In genomic region chr7:99500637-99501009, GRCh38 we compare ENCODE assay signal across 8 cellular contexts. TPM values are rescaled to one million over a fixed set of nuclear protein-coding genes. Genes with fewer than 3 reads are reported as not detected.
DNase-seq lines count a peak whose midpoint lies in the region; ATAC-seq, FAIRE-seq and TF ChIP-seq lines count a peak whose summit lies in the region.

No MANE protein-coding gene starts in this region.

- peaks cover 46% of the 10 kb centered on the region for H3K79me2 ChIP-seq in KMS-11 (ENCODE audit: insufficient read depth, low read depth)

- H3K4me2 ChIP-seq in A549 (peak overlapping the region; percentile 87), KMS-11 (peak overlapping the region; percentile 65)

- peak overlapping the region; percentile 99 for H2AFZ ChIP-seq in KMS-11 (ENCODE audit: low read depth)

- TF ChIP-seq RAD21 in A549 (conservative IDR thresholded peaks at IDR 0.05 in 1 of 2, IDR thresholded peaks at IDR 0.05 in 1 of 2), result no peak

- TF ChIP-seq EP300 in A549 (IDR thresholded peaks at IDR 0.05), result no peak

- H3K27ac ChIP-seq in A549 (peak overlapping the region; percentile 81 to 88), KMS-11 (peak overlapping the region; percentile 95; the same call in 1 of the 2 replicates), cingulate gyrus (ENCODE audit: low read depth, low read length) (peak overlapping the region; percentile 92), muscle layer of duodenum (ENCODE audit: low read length) (peak overlapping the region; percentile 99)

- no peak for FAIRE-seq in A549 (lab: Jason Lieb, UNC)

- H3K9ac ChIP-seq in KMS-11, result peak overlapping the region; percentile 88; the same call in 1 of the 2 replicates

- no peak for TF ChIP-seq POLR2A in A549 (IDR thresholded peaks at IDR 0.05; ENCODE audit: low read length)

- POLR2A ChIA-PET in A549 (lab: Yijun Ruan, JAX), result interaction anchor here (0.7 to 2.8 kb wide), 5 partner anchors 11 to 58 kb away, joined by 4 to 17 read pairs (median 7); partner anchors contain the start of genes FAM200A and ZNF655

- CTCF ChIA-PET in A549 (lab: Yijun Ruan, JAX), result interaction anchor here (0.6 to 1.7 kb wide), 2 partner anchors 10 to 29 kb away, joined by 3 to 5 read pairs; no protein-coding TSS in a partner anchor

- peaks cover 13% of the 10 kb centered on the region; the same call in 1 of the 2 replicates for H3K36me3 ChIP-seq in KMS-11 (ENCODE audit: insufficient read depth)
- H3K36me3 ChIP-seq in muscle layer of duodenum (ENCODE audit: control insufficient read depth in 1 of 2, insufficient read depth in 2 of 2, low read length in 2 of 2), result peaks cover 4 to 21% of the 10 kb centered on the region in 2 donors

- H3K4me1 ChIP-seq in A549 (peaks cover 12% of the 10 kb centered on the region; the same call in 2 of the 3 replicates), KMS-11 (ENCODE audit: low read depth, poor library complexity, severe bottlenecking) (peaks cover 17% of the 10 kb centered on the region), muscle layer of duodenum (ENCODE audit: control insufficient read depth in 1 of 2, insufficient read depth in 2 of 2, low read length in 2 of 2) (peaks cover 6 to 32% of the 10 kb centered on the region in 2 donors)

- no peaks in the 10 kb centered on the region for H4K20me1 ChIP-seq in KMS-11 (ENCODE audit: insufficient read depth)

- in situ Hi-C loops in KBM-7 (cut with MboI; ENCODE audit: low pct_unique_long_range_greater_than_20kb, low sequenced_read_pairs), result no loop called here

- peak overlapping the region; percentile 71 for H3K4me3 ChIP-seq in A549
- peak overlapping the region; percentile 18 for H3K4me3 ChIP-seq in KMS-11 (IDR thresholded peaks at IDR 0.05; ENCODE audit: insufficient read depth, low read depth, low read length)
- peak overlapping the region; percentile 99 to 100 for H3K4me3 ChIP-seq in muscle layer of duodenum (ENCODE audit: low read depth in 1 of 2, low read length in 2 of 2)

- WGBS in A549 (ENCODE audit: missing lambda C conversion rate), result 76% methylated on average over 16 of the region's 16 CpGs

- ATAC-seq in A549, result no peak
- no peak for ATAC-seq in GM18502 (IDR thresholded peaks at IDR 0.05; ENCODE audit: poor library complexity, unreplicated experiment)
- ATAC-seq in GM19452 (IDR thresholded peaks at IDR 0.05; ENCODE audit: unreplicated experiment), result no peak

- DNase-seq in A549 (ENCODE audit: low read depth in 1 of 2, low spot score in 1 of 2), result no peak
- no peak for DNase-seq in KBM-7
- no peak for DNase-seq in stimulated activated CD4-positive, alpha-beta T cell treated with anti-CD3 and anti-CD28 coated beads, Interleukin-4, amount 100 ng/mL, for 1 hour

- no peaks in the 10 kb centered on the region for H3K27me3 ChIP-seq in KMS-11 (ENCODE audit: insufficient read depth, low read depth)
- no peaks in the 10 kb centered on the region for H3K27me3 ChIP-seq in muscle layer of duodenum (ENCODE audit: low read depth, low read length)

- H3K9me3 ChIP-seq in A549 (peaks cover 12% of the 10 kb centered on the region), muscle layer of duodenum (ENCODE audit: control insufficient read depth in 1 of 2, low read length in 2 of 2) (no peaks in the 10 kb centered on the region)

- TF ChIP-seq CTCF in A549 (IDR thresholded peaks at IDR 0.05), result no peak
- no peak for TF ChIP-seq CTCF in KMS-11 (conservative IDR thresholded peaks at IDR 0.05; ENCODE audit: low read depth, low read length)

TF ChIP-seq in A549, 52 proteins besides CTCF, POLR2A, EP300 and RAD21:
- TF ChIP-seq TP53 (CRISPR knock-in tag; IDR thresholded peaks at IDR 0.05) (no peak), PHF8 (IDR thresholded peaks at IDR 0.05; ENCODE audit: borderline replicate concordance, low read depth) (0 out of 2 replicates have a peak, but pooled peaks have one; percentile 4)
TF ChIP-seq in A549: peak in this region for 1.

RNA-seq across cellular contexts. Expression of gene ZNF394, which starts 0.5 kb away (rescaled TPM):
- 12.8 and 13.9 TPM in 2 replicates for polyA plus RNA-seq in A549 (2011; rRNA removed)
- polyA plus RNA-seq in A549 (2012; cell fraction: cytosol; rRNA removed), result 12.0 and 13.6 TPM in 2 replicates
- 11.2 and 13.1 TPM in 2 replicates for polyA plus RNA-seq in A549 (2012; cell fraction: nucleus; rRNA removed)
- 12.2 to 14.9 TPM (median 13.6 TPM) in 3 replicates for polyA plus RNA-seq in A549 (2017; fragmentation: RNase III; extraction: RNeasy Plus Mini Kit Qiagen cat#74134 plus additional on column Dnase treatment)
- polyA minus RNA-seq in A549 (2011; rRNA and poly(A)+ RNA removed), result 16.9 and 20.7 TPM in 2 replicates

RNA-seq across cellular contexts. Expression of gene ZKSCAN5, which starts 3.8 kb away (rescaled TPM):
- polyA plus RNA-seq in A549 (2011; rRNA removed), result 14.1 and 15.7 TPM in 2 replicates
- polyA plus RNA-seq in A549 (2012; cell fraction: cytosol; rRNA removed), result 3.4 and 3.6 TPM in 2 replicates
- 2.7 and 3.2 TPM in 2 replicates for polyA plus RNA-seq in A549 (2012; cell fraction: nucleus; rRNA removed)
- polyA plus RNA-seq in A549 (2017; fragmentation: RNase III; extraction: RNeasy Plus Mini Kit Qiagen cat#74134 plus additional on column Dnase treatment), result 7.2 to 8.3 TPM (median 8.2 TPM) in 3 replicates
- 16.5 and 20.3 TPM in 2 replicates for polyA minus RNA-seq in A549 (2011; rRNA and poly(A)+ RNA removed)

RNA-seq across cellular contexts. Expression of gene ZNF789, which starts 27.9 kb away (rescaled TPM):
- polyA plus RNA-seq in A549 (2011; rRNA removed) (11.6 and 12.6 TPM in 2 replicates), A549 (2017; fragmentation: RNase III; extraction: RNeasy Plus Mini Kit Qiagen cat#74134 plus additional on column Dnase treatment) (7.5 to 8.8 TPM (median 7.7 TPM) in 3 replicates)
- polyA plus RNA-seq in A549 (2012; cell fraction: cytosol; rRNA removed), result 8.8 and 10.4 TPM in 2 replicates
- polyA plus RNA-seq in A549 (2012; cell fraction: nucleus; rRNA removed), result 9.0 and 15.6 TPM in 2 replicates
- polyA minus RNA-seq in A549 (2011; rRNA and poly(A)+ RNA removed), result 4.4 and 5.9 TPM in 2 replicates

RNA-seq across cellular contexts. Expression of gene ATP5MF, which starts 34.7 kb away (rescaled TPM):
- polyA plus RNA-seq in A549 (2011; rRNA removed), result 632 and 723 TPM in 2 replicates
- 1,443 and 1,467 TPM in 2 replicates for polyA plus RNA-seq in A549 (2012; cell fraction: cytosol; rRNA removed)
- polyA plus RNA-seq in A549 (2012; cell fraction: nucleus; rRNA removed), result 897 and 1,697 TPM in 2 replicates
- polyA plus RNA-seq in A549 (2017; fragmentation: RNase III; extraction: RNeasy Plus Mini Kit Qiagen cat#74134 plus additional on column Dnase treatment), result 1,491 to 1,707 TPM (median 1,548 TPM) in 3 replicates
- polyA minus RNA-seq in A549 (2011; rRNA and poly(A)+ RNA removed), result 84.9 and 124 TPM in 2 replicates

RNA-seq across cellular contexts. Expression of gene FAM200A, which starts 51.3 kb away (rescaled TPM):
- polyA plus RNA-seq in A549 (2011; rRNA removed) (7.5 and 9.8 TPM in 2 replicates), A549 (2017; fragmentation: RNase III; extraction: RNeasy Plus Mini Kit Qiagen cat#74134 plus additional on column Dnase treatment) (5.3 to 6.1 TPM (median 5.9 TPM) in 3 replicates)
- 2.5 and 2.6 TPM in 2 replicates for polyA plus RNA-seq in A549 (2012; cell fraction: cytosol; rRNA removed)
- 0.93 and 1.0 TPM in 2 replicates for polyA plus RNA-seq in A549 (2012; cell fraction: nucleus; rRNA removed)
- 2.9 and 3.0 TPM in 2 replicates for polyA minus RNA-seq in A549 (2011; rRNA and poly(A)+ RNA removed)

Comparison
In these comparisons a context has a peak if more than half of its experiments do, and no peak if none do; other contexts are left out.
1. H3K4me3 ChIP-seq: peak in every context shown above with its lines; median percentile 100 in muscle layer of duodenum; 71 in A549; 18 in KMS-11.